Comparison of ENCODE assay signal across 23 cellular contexts in genomic region chr12:101235686-101236085, GRCh38.
"Had no signal": no experiment of that assay in that cellular context is flagged by ENCODE, and none has a peak within 500 bp of the region (broad histone marks: within the 10 kb centered on the region; RNA-seq: fewer than 3 reads in every experiment).

No MANE protein-coding gene starts in this region.

- H3K4me1 ChIP-seq: colonic mucosa, gastrocnemius medialis, heart right ventricle, left lung, lower lobe of right lung had no signal

- H3K27me3 ChIP-seq: colonic mucosa, esophagus squamous epithelium, gastrocnemius medialis, left lung had no signal

- H3K4me3 ChIP-seq: colonic mucosa, esophagus squamous epithelium, gastrocnemius medialis, heart right ventricle, left lung, lower lobe of right lung, mucosa of descending colon had no signal

- H3K27ac ChIP-seq: colonic mucosa, epithelial cell of prostate, esophagus squamous epithelium, gastrocnemius medialis, heart right ventricle, left lung, lower lobe of right lung had no signal

- H3K9me3 ChIP-seq: colonic mucosa, esophagus squamous epithelium, gastrocnemius medialis, heart right ventricle, lower lobe of right lung, mucosa of descending colon had no signal

- DNase-seq: colonic mucosa; cortex of kidney; effector CD8-positive, alpha-beta T cell; effector memory CD8-positive, alpha-beta T cell; endodermal cell; erythroblast; esophagus squamous epithelium; foreskin fibroblast; foreskin melanocyte; gastrocnemius medialis; glutamatergic neuron; head of caudate nucleus; heart right ventricle; hippocampal formation; left cardiac atrium; left lung; left ventricle myocardium superior; lower lobe of right lung; mesenchymal stem cell; mucosa of descending colon; naive B cell; naive thymus-derived CD8-positive, alpha-beta T cell had no signal

- H3K36me3 ChIP-seq: colonic mucosa, esophagus squamous epithelium, gastrocnemius medialis, heart right ventricle, left lung, lower lobe of right lung had no signal
